Comparison of ENCODE assay signal across 10 cellular contexts in the genomic region with DNA sequence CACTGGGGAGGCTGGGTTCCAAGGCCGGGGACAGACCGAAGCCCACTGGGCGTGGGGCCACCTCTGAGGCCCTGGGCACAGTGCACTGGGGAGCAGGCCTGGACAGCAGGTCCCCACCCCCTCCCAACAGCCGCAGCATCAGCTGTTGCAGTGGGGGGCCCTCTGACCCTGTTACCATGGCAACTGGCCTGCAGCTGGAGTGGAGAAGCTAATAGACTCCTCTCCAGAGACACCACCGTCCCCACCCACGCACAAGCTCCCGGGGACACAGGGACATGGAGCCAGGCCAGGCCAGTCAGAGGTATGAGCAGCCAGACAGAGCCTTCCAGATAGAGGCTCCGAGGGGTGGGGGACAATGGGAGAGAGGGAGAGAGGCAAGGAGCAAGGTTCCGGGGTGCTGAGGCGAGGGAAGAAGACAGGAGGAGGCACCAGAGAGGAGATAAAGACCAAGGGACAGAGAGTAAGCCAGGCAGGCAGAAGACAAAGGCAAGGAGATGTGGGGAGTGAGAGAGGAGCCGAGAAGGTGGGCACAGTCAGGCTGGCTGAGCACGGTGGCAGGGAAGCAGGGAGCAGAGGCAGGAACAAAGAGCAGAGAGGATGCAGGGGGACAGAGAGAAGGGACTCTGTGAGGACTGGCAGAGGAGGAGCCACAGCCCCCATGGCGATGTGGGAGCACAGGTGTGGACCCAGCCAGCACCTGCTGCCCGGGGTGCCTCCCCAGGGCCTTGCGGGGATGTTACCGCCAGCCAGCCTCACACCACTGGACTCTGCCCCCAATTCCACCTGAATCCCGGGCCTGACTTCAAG. TPM values are rescaled to one million over a fixed set of nuclear protein-coding genes. Genes with fewer than 3 reads are reported as not detected.
DNase-seq lines count a peak whose midpoint lies in the region; ATAC-seq and TF ChIP-seq lines count a peak whose summit lies in the region.
"Had no signal": no experiment of that assay in that cellular context is flagged by ENCODE, and none has a peak within 500 bp of the region (broad histone marks: within the 10 kb centered on the region; RNA-seq: fewer than 3 reads in every experiment).

No MANE protein-coding gene starts in this region.

- WGBS in SK-N-SH (ENCODE audit: low lambda C conversion rate) = 21% methylated on average over 14 of the region's 17 CpGs

- H4K20me1 ChIP-seq in SK-N-SH (ENCODE audit: insufficient read depth) = no peaks in the 10 kb centered on the region

- POLR2A ChIA-PET in SK-N-SH (lab: Yijun Ruan, JAX) = interaction anchor here (0.7 to 4.3 kb wide), 16 partner anchors 8 to 603 kb away, joined by 3 to 26 read pairs (median 6); a partner anchor contains a TSS

- H3K27me3 ChIP-seq in SK-N-SH (ENCODE audit: insufficient read depth) (peaks cover 70% of the 10 kb centered on the region), skeletal muscle satellite cell (ENCODE audit: control insufficient read depth, insufficient read depth, low read length) (peaks cover 79% of the 10 kb centered on the region)

- peaks cover 0 to 93% of the 10 kb centered on the region in 2 experiments; a peak in 2 of 4 replicates for H3K4me1 ChIP-seq in SK-N-SH (ENCODE audit: control insufficient read depth in 1 of 2, insufficient read depth in 2 of 2, low read depth in 1 of 2, low read length in 1 of 2)
- H3K4me1 ChIP-seq in skeletal muscle satellite cell (ENCODE audit: control insufficient read depth, insufficient read depth, low read length) = peaks cover 14% of the 10 kb centered on the region

- H3K9me3 ChIP-seq in SK-N-SH (no peaks in the 10 kb centered on the region), skeletal muscle satellite cell (replicated peaks; ENCODE audit: low read length) (no peaks in the 10 kb centered on the region)
- H3K9me3 ChIP-seq: thoracic aorta had no signal

- peak; percentile 57 for DNase-seq in DMS53 (lab: John Stamatoyannopoulos, UW)
- no peak for DNase-seq in DMS53 treated with DMSO at 0.1 percent for 48 hours (lab: John Stamatoyannopoulos, UW; ENCODE audit: unreplicated experiment)
- DNase-seq in SK-N-SH = peak; percentile 90
- peak; percentile 96 for DNase-seq in left kidney (ENCODE audit: low read depth, low spot score)
- DNase-seq in RKO (ENCODE audit: low spot score) = no peak
- DNase-seq in activated gamma-delta T cell treated with Interleukin-2 at 50 U/mL for 16 hours = no peak
- DNase-seq: activated CD4-positive, alpha-beta T cell treated with anti-CD3 and anti-CD28 coated beads, Interleukin-2, amount 50 U/mL, for 48 hours had no signal

- H3K9me2 ChIP-seq in SK-N-SH = no peaks in the 10 kb centered on the region

- ATAC-seq in HG03135 (IDR thresholded peaks at IDR 0.05; ENCODE audit: unreplicated experiment) = no peak

- CTCF ChIA-PET in SK-N-SH (lab: Yijun Ruan, JAX) = interaction anchor here (0.8 to 27.1 kb wide), 18 partner anchors 9 to 191 kb away, joined by 3 to 761 read pairs (median 4); no protein-coding TSS in a partner anchor

- TF ChIP-seq RAD21 in SK-N-SH (IDR thresholded peaks at IDR 0.05; ENCODE audit: low read length) = no peak

- no peak overlapping the region for H3K4me2 ChIP-seq in SK-N-SH
- H3K4me2 ChIP-seq in skeletal muscle satellite cell (ENCODE audit: low read length) = peak overlapping the region; percentile 23

- H3K4me3 ChIP-seq in SK-N-SH (ENCODE audit: low read depth in 2 of 2, low read length in 1 of 2) (no peak overlapping the region; a peak in 1 of 4 replicates), skeletal muscle satellite cell (ENCODE audit: low read length) (no peak overlapping the region)
- H3K4me3 ChIP-seq: thoracic aorta had no signal

- peak overlapping the region in 1 of 2 experiments; percentile 100; a peak in 3 of 4 replicates for H3K27ac ChIP-seq in SK-N-SH (ENCODE audit: low read depth in 2 of 2, low read length in 1 of 2)
- H3K27ac ChIP-seq: thoracic aorta had no signal

- no peak overlapping the region for H2AFZ ChIP-seq in SK-N-SH (ENCODE audit: low read depth)

- no peaks in the 10 kb centered on the region for H3K79me2 ChIP-seq in SK-N-SH (ENCODE audit: insufficient read depth)

- H3F3A ChIP-seq in SK-N-SH (replicated peaks; ENCODE audit: insufficient read depth) = peaks cover 5% of the 10 kb centered on the region

- H3K36me3 ChIP-seq in SK-N-SH (replicated peaks in 1 of 2; ENCODE audit: control insufficient read depth in 1 of 2, insufficient read depth in 2 of 2, low read length in 1 of 2) = no peaks in the 10 kb centered on the region
- no peaks in the 10 kb centered on the region for H3K36me3 ChIP-seq in skeletal muscle satellite cell (ENCODE audit: insufficient read depth, low read length)
- H3K36me3 ChIP-seq: thoracic aorta had no signal

- no peak overlapping the region for H3K9ac ChIP-seq in SK-N-SH
- no peak overlapping the region for H3K9ac ChIP-seq in skeletal muscle satellite cell (ENCODE audit: low read depth, low read length)

- TF ChIP-seq CTCF in SK-N-SH (IDR thresholded peaks at IDR 0.05) = no peak

- peak in 1 of 2 experiments; percentile 88; a peak in 2 of 4 replicates for TF ChIP-seq EP300 in SK-N-SH (IDR thresholded peaks at IDR 0.05; ENCODE audit: borderline replicate concordance in 1 of 2, low read depth in 1 of 2, low read length in 1 of 2)

TF ChIP-seq in SK-N-SH, 30 proteins besides CTCF, POLR2A, EP300 and RAD21:
- TF ChIP-seq RFX5 (IDR thresholded peaks at IDR 0.05; ENCODE audit: low read length) (peak; percentile 93), SMC3 (IDR thresholded peaks at IDR 0.05; ENCODE audit: low read depth, low read length) (no peak; the same call in 1 of the 2 replicates), TAF1 (IDR thresholded peaks at IDR 0.05; ENCODE audit: borderline replicate concordance, low read depth, low read length) (no peak), TEAD4 (IDR thresholded peaks at IDR 0.05; ENCODE audit: borderline replicate concordance, insufficient read depth) (no peak), RCOR1 (IDR thresholded peaks at IDR 0.05; ENCODE audit: low read length) (peak; percentile 44; the same call in 1 of the 2 replicates), MXI1 (IDR thresholded peaks at IDR 0.05; ENCODE audit: low read depth, low read length) (peak; percentile 78), CHD2 (IDR thresholded peaks at IDR 0.05; ENCODE audit: low read length, partially characterized antibody) (peak; percentile 89)
TF ChIP-seq in SK-N-SH: peak in this region for 4.

RNA-seq across cellular contexts. Expression of a gene that starts 6.7 kb away (rescaled TPM):
- 2.2 and 6.4 TPM in 2 replicates for polyA plus RNA-seq in SK-N-SH (2012; rRNA removed)
- polyA plus RNA-seq in SK-N-SH (2012; cell fraction: cytosol; rRNA removed) = 2.8 and 8.3 TPM in 2 replicates
- polyA plus RNA-seq in SK-N-SH (2012; cell fraction: nucleus; rRNA removed) = 4.1 and 6.1 TPM in 2 replicates
- under 0.01 and 0.44 TPM in 2 replicates for total RNA-seq in skeletal muscle satellite cell (2012; rRNA removed)

RNA-seq across cellular contexts. Expression of a gene that starts 19.4 kb away (rescaled TPM):
- polyA plus RNA-seq in SK-N-SH (2012; rRNA removed) = 0.15 and 0.41 TPM in 2 replicates
- polyA plus RNA-seq in SK-N-SH (2012; cell fraction: cytosol; rRNA removed) = 0.01 and 0.24 TPM in 2 replicates
- polyA plus RNA-seq in SK-N-SH (2012; cell fraction: nucleus; rRNA removed) = 0.09 and 0.13 TPM in 2 replicates
- total RNA-seq in skeletal muscle satellite cell (2012; rRNA removed) = 1.7 and 4.8 TPM in 2 replicates

RNA-seq across cellular contexts. Expression of a gene that starts 52.8 kb away (rescaled TPM):
- 0.52 and 0.67 TPM in 2 replicates for polyA plus RNA-seq in SK-N-SH (2012; rRNA removed)
- polyA plus RNA-seq in SK-N-SH (2012; cell fraction: cytosol; rRNA removed) = 0.27 and 0.37 TPM in 2 replicates
- 3.1 and 3.4 TPM in 2 replicates for polyA plus RNA-seq in SK-N-SH (2012; cell fraction: nucleus; rRNA removed)
- 0.25 and 1.1 TPM in 2 replicates for total RNA-seq in skeletal muscle satellite cell (2012; rRNA removed)

RNA-seq across cellular contexts. Expression of a gene that starts 56.8 kb away (rescaled TPM):
- 36.0 and 38.3 TPM in 2 replicates for polyA plus RNA-seq in SK-N-SH (2012; rRNA removed)
- polyA plus RNA-seq in SK-N-SH (2012; cell fraction: cytosol; rRNA removed) = 7.9 and 16.1 TPM in 2 replicates
- 145 and 146 TPM in 2 replicates for polyA plus RNA-seq in SK-N-SH (2012; cell fraction: nucleus; rRNA removed)
- total RNA-seq in skeletal muscle satellite cell (2012; rRNA removed) = 36.9 and 41.8 TPM in 2 replicates

Comparison
In these comparisons a context has a peak if more than half of its experiments do, and no peak if none do; other contexts are left out.
1. DNase-seq: peak in DMS53 (single experiment), SK-N-SH (single experiment) and left kidney (single experiment); none in DMS53 treated with DMSO at 0.1 percent for 48 hours (single experiment), RKO (single experiment) and activated gamma-delta T cell treated with Interleukin-2 at 50 U/mL for 16 hours (single experiment).